In genomic region chr14:105260826-105261438, GRCh38 we compare ENCODE assay signal across 21 cellular contexts.
"Had no signal": no experiment of that assay in that cellular context is flagged by ENCODE, and none has a peak within 500 bp of the region (broad histone marks: within the 10 kb centered on the region; RNA-seq: fewer than 3 reads in every experiment).

No MANE protein-coding gene starts in this region.

- H3K4me3 Mint-ChIP-seq: activated CD8-positive, alpha-beta T cell treated with anti-CD3 and anti-CD28 coated beads, Interleukin-2, amount 10 ng/mL, durations not matched to agents 7 days and 5 days; activated naive CD4-positive, alpha-beta T cell treated with anti-CD3 and anti-CD28 coated beads, Interleukin-2, amount 50 U/mL, for 24 hours; brain; dendritic cell treated with granulocyte-macrophage colony-stimulating factor and Interleukin-4, amounts not matched to agents 40 ng/mL and 50 ng/mL, for 4 days; memory B cell; nephron; stimulated activated memory B cell treated with anti-CD40 and anti-IgM and Interleukin-4, amounts not matched to agents 10 μg/mL and 1 μg/mL and 100 μg/mL, for 72 hours had no signal

- H3K36me3 ChIP-seq: vagina had no signal

- H3K27ac ChIP-seq: foreskin keratinocyte, parathyroid adenoma, sigmoid colon, transverse colon, vagina had no signal

- H3K4me1 ChIP-seq: foreskin keratinocyte, parathyroid adenoma, sigmoid colon, vagina had no signal

- H3K4me1 Mint-ChIP-seq: memory B cell; nephron; stimulated activated memory B cell treated with anti-CD40 and anti-IgM and Interleukin-4, amounts not matched to agents 10 μg/mL and 1 μg/mL and 100 μg/mL, for 72 hours had no signal

- H2AFZ ChIP-seq: parathyroid adenoma had no signal

- DNase-seq: activated CD4-positive, alpha-beta T cell treated with anti-CD3 and anti-CD28 coated beads for 1 hour; activated CD4-positive, alpha-beta T cell treated with anti-CD3 and anti-CD28 coated beads, Interleukin-2, amount 50 U/mL, for 1 hour; activated CD8-positive, alpha-beta T cell treated with anti-CD3 and anti-CD28 coated beads, Interleukin-2, amount 10 ng/mL, durations not matched to agents 7 days and 5 days; activated gamma-delta T cell treated with Interleukin-2 at 50 U/mL for 16 hours; aorta; effector CD4-positive, alpha-beta T cell; erythroblast; foreskin keratinocyte; hypothalamus; sigmoid colon; stimulated activated CD4-positive, alpha-beta T cell treated with anti-CD3 and anti-CD28 coated beads, Interleukin-15, amount 100 ng/mL, for 24 hours; transverse colon had no signal

- H3K4me2 ChIP-seq: smooth muscle cell had no signal

- ATAC-seq: activated CD8-positive, alpha-beta T cell treated with anti-CD3 and anti-CD28 coated beads, Interleukin-2, amount 10 ng/mL, durations not matched to agents 7 days and 5 days; foreskin keratinocyte; stimulated activated memory B cell treated with anti-CD40 and anti-IgM and Interleukin-4, amounts not matched to agents 10 μg/mL and 1 μg/mL and 100 μg/mL, for 72 hours had no signal

- H3K27ac Mint-ChIP-seq: activated CD8-positive, alpha-beta T cell treated with anti-CD3 and anti-CD28 coated beads, Interleukin-2, amount 10 ng/mL, durations not matched to agents 7 days and 5 days; activated naive CD4-positive, alpha-beta T cell treated with anti-CD3 and anti-CD28 coated beads, Interleukin-2, amount 50 U/mL, for 24 hours; dendritic cell treated with granulocyte-macrophage colony-stimulating factor and Interleukin-4, amounts not matched to agents 40 ng/mL and 50 ng/mL, for 4 days; memory B cell; nephron; stimulated activated memory B cell treated with anti-CD40 and anti-IgM and Interleukin-4, amounts not matched to agents 10 μg/mL and 1 μg/mL and 100 μg/mL, for 72 hours had no signal

- H3K27me3 Mint-ChIP-seq: activated naive CD4-positive, alpha-beta T cell treated with anti-CD3 and anti-CD28 coated beads, Interleukin-2, amount 50 U/mL, for 24 hours; brain; dendritic cell treated with granulocyte-macrophage colony-stimulating factor and Interleukin-4, amounts not matched to agents 40 ng/mL and 50 ng/mL, for 4 days; memory B cell; stimulated activated memory B cell treated with anti-CD40 and anti-IgM and Interleukin-4, amounts not matched to agents 10 μg/mL and 1 μg/mL and 100 μg/mL, for 72 hours had no signal

- H3K4me3 ChIP-seq: sigmoid colon, smooth muscle cell, transverse colon, vagina had no signal

- H3K27me3 ChIP-seq: foreskin keratinocyte, sigmoid colon, transverse colon, vagina had no signal

- H3K9me3 ChIP-seq: sigmoid colon, transverse colon, vagina had no signal

- H3K9me3 Mint-ChIP-seq: activated naive CD4-positive, alpha-beta T cell treated with anti-CD3 and anti-CD28 coated beads, Interleukin-2, amount 50 U/mL, for 24 hours; dendritic cell treated with granulocyte-macrophage colony-stimulating factor and Interleukin-4, amounts not matched to agents 40 ng/mL and 50 ng/mL, for 4 days; memory B cell; nephron; stimulated activated memory B cell treated with anti-CD40 and anti-IgM and Interleukin-4, amounts not matched to agents 10 μg/mL and 1 μg/mL and 100 μg/mL, for 72 hours had no signal
